Comparison of ENCODE assay signal across 36 cellular contexts in genomic region chr6:11062715-11063114, GRCh38. TPM values are rescaled to one million over a fixed set of nuclear protein-coding genes. Genes with fewer than 3 reads are reported as not detected.
"Had no signal": no experiment of that assay in that cellular context is flagged by ENCODE, and none has a peak within 500 bp of the region (broad histone marks: within the 10 kb centered on the region; RNA-seq: fewer than 3 reads in every experiment).

No MANE protein-coding gene starts in this region.

- H3K4me3 ChIP-seq: adrenal gland, body of pancreas, esophagus squamous epithelium, heart right ventricle had no signal

- DNase-seq: activated CD4-positive, alpha-beta memory T cell treated with anti-CD3 and anti-CD28 coated beads for 36 hours; activated CD4-positive, alpha-beta T cell treated with anti-CD3 and anti-CD28 coated beads for 36 hours; activated CD4-positive, alpha-beta T cell treated with anti-CD3 and anti-CD28 coated beads, Interleukin-2, amount 10 ng/mL, durations not matched to agents 24 days and 14 days; activated CD4-positive, CD25-positive, alpha-beta regulatory T cell; activated CD4-positive, CD25-positive, alpha-beta regulatory T cell treated with anti-CD3 and anti-CD28 coated beads, Interleukin-2, amount 50 U/mL, for 72 hours; activated CD8-positive, alpha-beta memory T cell treated with anti-CD3 and anti-CD28 coated beads, Interleukin-2, amount 10 ng/mL, durations not matched to agents 7 days and 5 days; activated CD8-positive, alpha-beta memory T cell treated with anti-CD3 and anti-CD28 coated beads, Interleukin-2, amount 50 U/mL, for 4 hours; activated CD8-positive, alpha-beta T cell treated with anti-CD3 and anti-CD28 coated beads, Interleukin-2, amount 10 ng/mL, durations not matched to agents 7 days and 5 days; activated effector memory CD4-positive, alpha-beta T cell treated with anti-CD3 and anti-CD28 coated beads, Interleukin-2, amount 50 U/mL, for 16 hours; activated naive CD4-positive, alpha-beta T cell treated with anti-CD3 and anti-CD28 coated beads for 36 hours; activated naive CD8-positive, alpha-beta T cell treated with anti-CD3 and anti-CD28 coated beads for 36 hours; activated naive CD8-positive, alpha-beta T cell treated with anti-CD3 and anti-CD28 coated beads, Interleukin-2, amount 50 U/mL, for 24 hours; activated T-cell treated with anti-CD3 and anti-CD28 coated beads, Interleukin-2, amount 50 U/mL, for 1 hour; activated T-cell treated with anti-CD3 and anti-CD28 coated beads, Interleukin-2, amount 50 U/mL, for 48 hours; adrenal gland; amygdala; aorta; body of pancreas; caudate nucleus; cortex of kidney; dermis blood vessel endothelial cell; effector CD4-positive, alpha-beta T cell; esophagus squamous epithelium; heart right ventricle; T-helper 2 cell had no signal

- H3K4me1 ChIP-seq: adrenal gland, esophagus squamous epithelium, heart right ventricle had no signal

- H3K27ac ChIP-seq: adrenal gland, body of pancreas, epithelial cell of prostate, esophagus squamous epithelium, heart right ventricle had no signal

- H3K9me3 ChIP-seq: adrenal gland, body of pancreas, esophagus squamous epithelium, heart right ventricle had no signal

- ATAC-seq: activated CD4-positive, alpha-beta T cell treated with anti-CD3 and anti-CD28 coated beads for 36 hours; activated CD8-positive, alpha-beta memory T cell treated with anti-CD3 and anti-CD28 coated beads, Interleukin-2, amount 10 ng/mL, durations not matched to agents 7 days and 5 days; activated CD8-positive, alpha-beta T cell treated with anti-CD3 and anti-CD28 coated beads, Interleukin-2, amount 10 ng/mL, durations not matched to agents 7 days and 5 days; activated naive CD8-positive, alpha-beta T cell treated with anti-CD3 and anti-CD28 coated beads, Interleukin-2, amount 50 U/mL, for 24 hours; body of pancreas; heart right ventricle had no signal

- H3K36me3 ChIP-seq: adrenal gland, esophagus squamous epithelium, heart right ventricle had no signal

- H3K27me3 ChIP-seq: adrenal gland, body of pancreas had no signal

RNA-seq across cellular contexts. Expression of gene ELOVL2, which starts 18.6 kb away (rescaled TPM):
- total RNA-seq: activated CD4-positive, alpha-beta memory T cell treated with anti-CD3 and anti-CD28 coated beads for 36 hours; activated CD4-positive, alpha-beta T cell treated with anti-CD3 and anti-CD28 coated beads for 36 hours; activated CD4-positive, alpha-beta T cell treated with anti-CD3 and anti-CD28 coated beads, Interleukin-2, amount 10 ng/mL, durations not matched to agents 24 days and 14 days; activated CD8-positive, alpha-beta memory T cell treated with anti-CD3 and anti-CD28 coated beads for 36 hours; activated CD8-positive, alpha-beta memory T cell treated with anti-CD3 and anti-CD28 coated beads, Interleukin-2, amount 10 ng/mL, durations not matched to agents 7 days and 5 days; activated CD8-positive, alpha-beta T cell treated with anti-CD3 and anti-CD28 coated beads, Interleukin-2, amount 10 ng/mL, durations not matched to agents 7 days and 5 days; activated naive CD4-positive, alpha-beta T cell treated with anti-CD3 and anti-CD28 coated beads for 36 hours; activated naive CD8-positive, alpha-beta T cell treated with anti-CD3 and anti-CD28 coated beads for 36 hours; activated T-helper 1 cell treated with anti-CD3 and anti-CD28 coated beads, Interleukin-12 subunit alpha, Interleukin-12 subunit beta, Interleukin-2, Interleukin-4 antibody, amounts not matched to agents 30 ng/mL and 10 ng/mL and 1 ng/mL, durations not matched to agents 14 hours and 24 hours and 36 hours; activated T-helper 2 cell treated with anti-CD3 and anti-CD28 coated beads, Interferon-gamma antibody, Interleukin-2, Interleukin-4, amounts not matched to agents 10 μg/mL and 5 μg/mL and 100 μg/mL, durations not matched to agents 14 hours and 24 hours and 36 hours; endothelial cell of umbilical vein; glomerular endothelial cell; T-helper 1 cell treated with Interleukin-12 subunit alpha and Interleukin-12 subunit beta and Interleukin-4 antibody, amounts not matched to agents 30 ng/mL and 1 ng/mL, for 36 hours had no signal

RNA-seq across cellular contexts. Expression of gene ERVFRD-1, which starts 48.8 kb away (rescaled TPM):
- total RNA-seq: activated CD4-positive, alpha-beta memory T cell treated with anti-CD3 and anti-CD28 coated beads for 36 hours; activated CD4-positive, alpha-beta T cell treated with anti-CD3 and anti-CD28 coated beads for 36 hours; activated CD4-positive, alpha-beta T cell treated with anti-CD3 and anti-CD28 coated beads, Interleukin-2, amount 10 ng/mL, durations not matched to agents 24 days and 14 days; activated CD8-positive, alpha-beta memory T cell treated with anti-CD3 and anti-CD28 coated beads for 36 hours; activated CD8-positive, alpha-beta memory T cell treated with anti-CD3 and anti-CD28 coated beads, Interleukin-2, amount 10 ng/mL, durations not matched to agents 7 days and 5 days; activated CD8-positive, alpha-beta T cell treated with anti-CD3 and anti-CD28 coated beads, Interleukin-2, amount 10 ng/mL, durations not matched to agents 7 days and 5 days; activated naive CD4-positive, alpha-beta T cell treated with anti-CD3 and anti-CD28 coated beads for 36 hours; activated naive CD8-positive, alpha-beta T cell treated with anti-CD3 and anti-CD28 coated beads for 36 hours; activated T-helper 1 cell treated with anti-CD3 and anti-CD28 coated beads, Interleukin-12 subunit alpha, Interleukin-12 subunit beta, Interleukin-2, Interleukin-4 antibody, amounts not matched to agents 30 ng/mL and 10 ng/mL and 1 ng/mL, durations not matched to agents 14 hours and 24 hours and 36 hours; activated T-helper 2 cell treated with anti-CD3 and anti-CD28 coated beads, Interferon-gamma antibody, Interleukin-2, Interleukin-4, amounts not matched to agents 10 μg/mL and 5 μg/mL and 100 μg/mL, durations not matched to agents 14 hours and 24 hours and 36 hours; body of pancreas; chondrocyte; endothelial cell of umbilical vein; fibroblast of lung; fibroblast of villous mesenchyme; frontal cortex; T-helper 1 cell treated with Interleukin-12 subunit alpha and Interleukin-12 subunit beta and Interleukin-4 antibody, amounts not matched to agents 30 ng/mL and 1 ng/mL, for 36 hours had no signal
